ENCODE assay signal across 9 cellular contexts in the genomic region with DNA sequence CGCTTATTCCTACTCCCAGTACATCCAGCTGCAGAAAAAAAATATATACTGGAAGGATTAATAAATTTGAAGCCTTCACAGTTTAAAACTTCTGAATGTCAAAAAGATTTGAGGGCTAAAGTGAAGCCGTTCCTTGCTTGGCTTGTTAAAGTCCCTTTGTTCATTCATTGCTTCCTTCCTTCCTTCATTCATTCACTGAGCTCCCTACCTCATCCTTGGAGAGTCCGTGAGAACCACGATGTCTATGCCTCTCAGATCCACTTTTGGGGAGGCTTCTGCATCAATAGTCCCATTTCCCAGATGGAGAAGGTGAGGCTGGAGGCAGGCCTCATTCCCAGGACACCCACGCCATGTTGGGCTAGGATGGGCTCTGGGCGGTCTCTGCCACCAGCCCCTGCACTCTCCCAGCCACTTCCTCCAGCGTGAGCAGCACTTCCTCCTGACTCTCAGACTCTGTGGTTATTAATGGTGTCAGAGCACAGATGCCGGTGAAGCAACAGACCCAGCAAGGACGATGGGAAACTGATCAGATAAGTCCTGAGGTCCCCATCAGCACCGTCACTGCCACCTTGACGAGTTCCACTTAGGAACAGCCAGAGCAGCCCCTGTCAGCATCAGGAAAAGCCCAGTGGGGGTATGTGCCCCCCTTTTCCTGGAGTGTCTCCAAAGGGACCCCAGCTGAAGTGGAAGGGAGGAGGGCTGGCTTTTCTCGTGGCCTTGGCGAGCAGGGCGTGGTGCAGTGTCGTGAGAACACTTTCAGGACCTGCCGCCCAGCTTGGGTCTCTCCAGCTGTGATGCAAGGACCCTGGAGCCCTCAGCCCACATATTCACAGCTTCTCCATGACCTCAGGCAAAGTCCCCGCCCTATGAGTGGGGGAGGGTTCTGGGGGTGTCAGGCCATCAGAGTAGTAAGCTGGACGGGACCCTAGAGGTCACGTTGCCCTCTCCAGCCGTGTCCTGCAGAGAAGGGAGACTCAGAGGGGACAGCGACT. TPM values are rescaled to one million over a fixed set of nuclear protein-coding genes. Genes with fewer than 3 reads are reported as not detected.
DNase-seq lines count a peak whose midpoint lies in the region; ATAC-seq and TF ChIP-seq lines count a peak whose summit lies in the region.
"Had no signal": no experiment of that assay in that cellular context is flagged by ENCODE, and none has a peak within 500 bp of the region (broad histone marks: within the 10 kb centered on the region; RNA-seq: fewer than 3 reads in every experiment).

No MANE protein-coding gene starts in this region.

- intact Hi-C loops in MCF 10A (cut with micrococcal nuclease): no loop called here

- no peak overlapping the region for H3K4me3 Mint-ChIP-seq in MCF 10A (ENCODE audit: unreplicated experiment)

- H3K9me3 Mint-ChIP-seq in MCF 10A (ENCODE audit: unreplicated experiment): no peaks in the 10 kb centered on the region

- peaks cover 6% of the 10 kb centered on the region for H3K36me3 Mint-ChIP-seq in MCF 10A (ENCODE audit: insufficient read depth, unreplicated experiment)

- peaks cover 15 to 74% of the 10 kb centered on the region in 2 donors for H3K4me1 ChIP-seq in muscle layer of duodenum (ENCODE audit: control insufficient read depth in 1 of 2, insufficient read depth in 2 of 2, low read length in 2 of 2)

- CTCF ChIA-PET in MCF 10A (lab: Yijun Ruan, JAX): interaction anchor here (0.6 kb wide), 1 partner anchor 17 kb away, joined by 5 read pairs; no protein-coding TSS in a partner anchor

- no peaks in the 10 kb centered on the region for H3K9me3 ChIP-seq in muscle layer of duodenum (ENCODE audit: control insufficient read depth in 1 of 2, low read length in 2 of 2)

- in situ Hi-C loops in brain microvascular endothelial cell (cut with HindIII; ENCODE audit: low pct_ligation_motif_present, low sequenced_read_pairs): no loop called here

- H3K27me3 Mint-ChIP-seq in MCF 10A (ENCODE audit: insufficient read depth, unreplicated experiment): no peaks in the 10 kb centered on the region

- H3K27ac ChIP-seq in muscle layer of duodenum (ENCODE audit: low read length) (peak overlapping the region; percentile 52), brain microvascular endothelial cell (no peak overlapping the region)

- no TSS peak for BruUV-seq in MCF 10A (replicated peaks; lab: Mats Ljungman, UMichigan)

- no peak for TF ChIP-seq CTCF in MCF 10A (IDR thresholded peaks at IDR 0.05; ENCODE audit: unreplicated experiment)
- TF ChIP-seq CTCF in brain microvascular endothelial cell (IDR thresholded peaks at IDR 0.05; ENCODE audit: low read depth, low read length, missing control alignments): no peak

- H3K27me3 ChIP-seq in muscle layer of duodenum (ENCODE audit: low read depth, low read length) (no peaks in the 10 kb centered on the region), brain microvascular endothelial cell (replicated peaks) (peaks cover 2% of the 10 kb centered on the region)

- H3K36me3 ChIP-seq in muscle layer of duodenum (ENCODE audit: control insufficient read depth in 1 of 2, insufficient read depth in 2 of 2, low read length in 2 of 2): peaks cover 0 to 4% of the 10 kb centered on the region in 2 donors
- H3K36me3 ChIP-seq in brain microvascular endothelial cell (replicated peaks): no peaks in the 10 kb centered on the region

- POLR2A ChIA-PET in MCF 10A (lab: Yijun Ruan, JAX): interaction anchor here (1.0 kb wide), 1 partner anchor 43 kb away, joined by 3 read pairs; no protein-coding TSS in a partner anchor

- no peak overlapping the region for H3K27ac Mint-ChIP-seq in MCF 10A (ENCODE audit: low read depth, unreplicated experiment)

- peak; percentile 23 for ATAC-seq in HG03521 (IDR thresholded peaks at IDR 0.05; ENCODE audit: unreplicated experiment)

- H3K4me1 Mint-ChIP-seq in MCF 10A (ENCODE audit: insufficient read depth, unreplicated experiment): peaks cover 19% of the 10 kb centered on the region

- peak overlapping the region; percentile 16 to 42 for H3K4me3 ChIP-seq in muscle layer of duodenum (ENCODE audit: low read depth in 1 of 2, low read length in 2 of 2)
- no peak overlapping the region for H3K4me3 ChIP-seq in brain microvascular endothelial cell (ENCODE audit: low read depth, low read length)

- DNase-seq in activated CD4-positive, alpha-beta T cell treated with anti-CD3 and anti-CD28 coated beads for 48 hours: peak; percentile 56
- DNase-seq in activated CD4-positive, alpha-beta T cell treated with anti-CD3 and anti-CD28 coated beads for 1 hour: no peak
- peak; percentile 77 for DNase-seq in activated CD8-positive, alpha-beta memory T cell treated with anti-CD3 and anti-CD28 coated beads, Interleukin-2, amount 50 U/mL, for 48 hours
- DNase-seq in NCI-H2081 (lab: John Stamatoyannopoulos, UW) (no peak), MCF 10A (ENCODE audit: unreplicated experiment) (no peak), brain microvascular endothelial cell (no peak)

RNA-seq across cellular contexts. Expression of a gene that starts 21.2 kb away (rescaled TPM):
- total RNA-seq in MCF 10A (2022): not detected in 2 replicates
- total RNA-seq: temporal lobe had no signal

RNA-seq across cellular contexts. Expression of a gene that starts 28.1 kb away (rescaled TPM):
- total RNA-seq in MCF 10A (2022): not detected in 2 replicates

RNA-seq across cellular contexts. Expression of a gene that starts 41.9 kb away (rescaled TPM):
- not detected in 2 replicates for total RNA-seq in MCF 10A (2022)
- total RNA-seq: temporal lobe had no signal

Comparison
In these comparisons a context has a peak if more than half of its experiments do, and no peak if none do; other contexts are left out.
1. DNase-seq: peak in activated CD4-positive, alpha-beta T cell treated with anti-CD3 and anti-CD28 coated beads for 48 hours (single experiment) and activated CD8-positive, alpha-beta memory T cell treated with anti-CD3 and anti-CD28 coated beads, Interleukin-2, amount 50 U/mL, for 48 hours (single experiment); none in activated CD4-positive, alpha-beta T cell treated with anti-CD3 and anti-CD28 coated beads for 1 hour (single experiment), NCI-H2081 (0 of 2), MCF 10A (single experiment) and brain microvascular endothelial cell (single experiment).